8 cellular contexts compared by ENCODE assay signal in genomic region chr12:7131502-7131866, GRCh38. TPM values are rescaled to one million over a fixed set of nuclear protein-coding genes. Genes with fewer than 3 reads are reported as not detected.
A peak's percentile ranks its signal among the peaks of the same experiment; 100 is the strongest.
DNase-seq lines count a peak whose midpoint lies in the region; ATAC-seq and TF ChIP-seq lines count a peak whose summit lies in the region.

No MANE protein-coding gene starts in this region.

- no peaks in the 10 kb centered on the region for H3K4me1 ChIP-seq in A673 (ENCODE audit: insufficient read depth, low read length, poor library complexity, severe bottlenecking)
- H3K4me1 ChIP-seq in liver (ENCODE audit: control insufficient read depth in 4 of 4, insufficient read depth in 4 of 4, low read length in 3 of 4): peaks cover 0 to 27% (median 19%) of the 10 kb centered on the region in 4 donors

- H3K4me3 ChIP-seq in A673 (ENCODE audit: low read depth, low read length, poor library complexity, severe bottlenecking): peak overlapping the region; percentile 59
- peak overlapping the region; percentile 57 to 77 (median 74) for H3K4me3 ChIP-seq in liver (ENCODE audit: low read depth in 1 of 3, low read length in 3 of 3)

- peak overlapping the region; percentile 91 for H3K27ac Mint-ChIP-seq in activated T-helper 1 cell treated with anti-CD3 and anti-CD28 coated beads, Interleukin-12 subunit alpha, Interleukin-12 subunit beta, Interleukin-2, Interleukin-4 antibody, amounts not matched to agents 30 ng/mL and 10 ng/mL and 1 ng/mL, durations not matched to agents 14 hours and 24 hours and 36 hours

- H3K27me3 ChIP-seq in A673 (replicated peaks; ENCODE audit: insufficient read depth, low read depth, low read length, poor library complexity) (no peaks in the 10 kb centered on the region), liver (ENCODE audit: control insufficient read depth in 4 of 4, insufficient read depth in 4 of 4, low read length in 3 of 4) (no peaks in the 10 kb centered on the region)

- H3K4me1 Mint-ChIP-seq in activated T-helper 1 cell treated with anti-CD3 and anti-CD28 coated beads, Interleukin-12 subunit alpha, Interleukin-12 subunit beta, Interleukin-2, Interleukin-4 antibody, amounts not matched to agents 30 ng/mL and 10 ng/mL and 1 ng/mL, durations not matched to agents 14 hours and 24 hours and 36 hours (ENCODE audit: low read depth): peaks cover 37% of the 10 kb centered on the region

- H3K27ac ChIP-seq in A673 (ENCODE audit: low read depth, low read length, poor library complexity, severe bottlenecking) (no peak overlapping the region), liver (ENCODE audit: low read depth in 1 of 2, low read length in 2 of 2) (no peak overlapping the region)

- no peak for TF ChIP-seq RAD21 in liver (IDR thresholded peaks at IDR 0.05)

- no peak overlapping the region for H3K9ac ChIP-seq in liver (ENCODE audit: low read depth in 1 of 2, low read length in 2 of 2)

- H3K27me3 Mint-ChIP-seq in activated T-helper 1 cell treated with anti-CD3 and anti-CD28 coated beads, Interleukin-12 subunit alpha, Interleukin-12 subunit beta, Interleukin-2, Interleukin-4 antibody, amounts not matched to agents 30 ng/mL and 10 ng/mL and 1 ng/mL, durations not matched to agents 14 hours and 24 hours and 36 hours (ENCODE audit: insufficient read depth): no peaks in the 10 kb centered on the region

- H3K4me3 Mint-ChIP-seq in activated T-helper 1 cell treated with anti-CD3 and anti-CD28 coated beads, Interleukin-12 subunit alpha, Interleukin-12 subunit beta, Interleukin-2, Interleukin-4 antibody, amounts not matched to agents 30 ng/mL and 10 ng/mL and 1 ng/mL, durations not matched to agents 14 hours and 24 hours and 36 hours: peak overlapping the region; percentile 96

- TF ChIP-seq CTCF in A673 (conservative IDR thresholded peaks at IDR 0.05; ENCODE audit: low read depth, low read length) (no peak), liver (IDR thresholded peaks at IDR 0.05; ENCODE audit: low read depth, low read length, missing input control) (no peak)

- POLR2A ChIA-PET in A673 (lab: Charles Lee; ENCODE audit: low non-redundant PET): no interaction called here

- no peaks in the 10 kb centered on the region for H3K36me3 ChIP-seq in A673 (ENCODE audit: insufficient read depth, low read length, poor library complexity, severe bottlenecking)
- peaks cover under 1 to 30% (median 27%) of the 10 kb centered on the region in 4 donors for H3K36me3 ChIP-seq in liver (ENCODE audit: control insufficient read depth in 4 of 4, insufficient read depth in 3 of 4, low read depth in 1 of 4, low read length in 3 of 4)

- CTCF ChIA-PET in A673 (lab: Charles Lee): no interaction called here

- ATAC-seq in GM18519 (IDR thresholded peaks at IDR 0.05; ENCODE audit: low FRiP score, unreplicated experiment) (no peak), GM18907 (IDR thresholded peaks at IDR 0.05; ENCODE audit: unreplicated experiment) (no peak)

- WGBS in liver: 41% methylated on average over 7 of the region's 7 CpGs

- no peaks in the 10 kb centered on the region for H3K9me3 ChIP-seq in A673 (ENCODE audit: low read depth, low read length, poor library complexity, severe bottlenecking)
- no peaks in the 10 kb centered on the region for H3K9me3 ChIP-seq in liver (ENCODE audit: control insufficient read depth in 4 of 4, low read length in 3 of 4)

- no peaks in the 10 kb centered on the region for H3K9me3 Mint-ChIP-seq in activated T-helper 1 cell treated with anti-CD3 and anti-CD28 coated beads, Interleukin-12 subunit alpha, Interleukin-12 subunit beta, Interleukin-2, Interleukin-4 antibody, amounts not matched to agents 30 ng/mL and 10 ng/mL and 1 ng/mL, durations not matched to agents 14 hours and 24 hours and 36 hours

- intact Hi-C loops in A673 (cut with micrococcal nuclease; ENCODE audit: unreplicated experiment): no loop called here
- intact Hi-C loops in activated T-helper 1 cell treated with anti-CD3 and anti-CD28 coated beads, Interleukin-12 subunit alpha, Interleukin-12 subunit beta, Interleukin-2, Interleukin-4 antibody, amounts not matched to agents 30 ng/mL and 10 ng/mL and 1 ng/mL, durations not matched to agents 14 hours and 24 hours and 36 hours (cut with micrococcal nuclease): loop anchor here (1.0 to 5.0 kb wide), 2 partner anchors 18 to 639 kb away; partner anchors contain the start of genes MRPL51 and NCAPD2

- H3K36me3 Mint-ChIP-seq in activated T-helper 1 cell treated with anti-CD3 and anti-CD28 coated beads, Interleukin-12 subunit alpha, Interleukin-12 subunit beta, Interleukin-2, Interleukin-4 antibody, amounts not matched to agents 30 ng/mL and 10 ng/mL and 1 ng/mL, durations not matched to agents 14 hours and 24 hours and 36 hours (ENCODE audit: low read depth): peaks cover 34% of the 10 kb centered on the region

- no TSS peak for BruUV-seq in A673 (replicated peaks; lab: Mats Ljungman, UMichigan)

- DNase-seq in A673 (ENCODE audit: low spot score) (no peak), HK-2 (ENCODE audit: unreplicated experiment) (peak; percentile 20), RKO (ENCODE audit: low spot score) (no peak), NCI-H1417 (lab: John Stamatoyannopoulos, UW) (no peak)
- peak; percentile 30 for DNase-seq in activated T-helper 1 cell treated with anti-CD3 and anti-CD28 coated beads, Interleukin-12 subunit alpha, Interleukin-12 subunit beta, Interleukin-2, Interleukin-4 antibody, amounts not matched to agents 30 ng/mL and 10 ng/mL and 1 ng/mL, durations not matched to agents 14 hours and 24 hours and 36 hours (ENCODE audit: low spot score)

TF ChIP-seq in liver, 16 proteins besides CTCF, POLR2A, EP300 and RAD21 (continues in another document):
- TF ChIP-seq HNF4G (IDR thresholded peaks at IDR 0.05) (no peak), REST (IDR thresholded peaks at IDR 0.05) (no peak), SP1 (IDR thresholded peaks at IDR 0.05) (no peak), EGR1 (IDR thresholded peaks at IDR 0.05; ENCODE audit: low read depth in 2 of 2) (no peak), YY1 (IDR thresholded peaks at IDR 0.05) (no peak), NR2F2 (IDR thresholded peaks at IDR 0.05) (no peak), HNF4A (conservative IDR thresholded peaks at IDR 0.05) (no peak)
- TF ChIP-seq, protein P1, sequence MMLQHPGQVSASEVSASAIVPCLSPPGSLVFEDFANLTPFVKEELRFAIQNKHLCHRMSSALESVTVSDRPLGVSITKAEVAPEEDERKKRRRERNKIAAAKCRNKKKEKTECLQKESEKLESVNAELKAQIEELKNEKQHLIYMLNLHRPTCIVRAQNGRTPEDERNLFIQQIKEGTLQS (IDR thresholded peaks at IDR 0.05): no peak

RNA-seq across cellular contexts. Expression of gene CLSTN3, which starts 1.3 kb away (rescaled TPM):
- total RNA-seq in A673 (2021) (10.7 and 12.1 TPM in 2 replicates), liver (10 to 100 TPM; 27.1 to 37.2 TPM)
- 48.5 and 50.8 TPM in 2 replicates for total RNA-seq in activated T-helper 1 cell treated with anti-CD3 and anti-CD28 coated beads, Interleukin-12 subunit alpha, Interleukin-12 subunit beta, Interleukin-2, Interleukin-4 antibody, amounts not matched to agents 30 ng/mL and 10 ng/mL and 1 ng/mL, durations not matched to agents 14 hours and 24 hours and 36 hours
- 10 to 100 TPM in 1 of 2 donors, 1 to 10 TPM in 1; 6.1 to 26.5 TPM for polyA plus RNA-seq in liver

RNA-seq across cellular contexts. Expression of gene RBP5, which starts 2.8 kb away (rescaled TPM):
- total RNA-seq in A673 (2021): not detected in 2 replicates
- 0.51 TPM in 1 of 2 replicates, not detected in the other for total RNA-seq in activated T-helper 1 cell treated with anti-CD3 and anti-CD28 coated beads, Interleukin-12 subunit alpha, Interleukin-12 subunit beta, Interleukin-2, Interleukin-4 antibody, amounts not matched to agents 30 ng/mL and 10 ng/mL and 1 ng/mL, durations not matched to agents 14 hours and 24 hours and 36 hours
- total RNA-seq in liver: 10 to 100 TPM; 12.9 to 47.1 TPM
- polyA plus RNA-seq in liver: 100 to 1,000 TPM in 1 of 2 donors, 10 to 100 TPM in 1; 80.2 to 108 TPM

RNA-seq across cellular contexts. Expression of gene C1RL, which starts 22.5 kb away (rescaled TPM):
- total RNA-seq in A673 (2021): 2.4 and 4.0 TPM in 2 replicates
- total RNA-seq in activated T-helper 1 cell treated with anti-CD3 and anti-CD28 coated beads, Interleukin-12 subunit alpha, Interleukin-12 subunit beta, Interleukin-2, Interleukin-4 antibody, amounts not matched to agents 30 ng/mL and 10 ng/mL and 1 ng/mL, durations not matched to agents 14 hours and 24 hours and 36 hours: 21.5 and 21.8 TPM in 2 replicates
- 100 to 1,000 TPM in 1 of 2 donors, 10 to 100 TPM in 1; 67.5 to 188 TPM for total RNA-seq in liver
- polyA plus RNA-seq in liver: 100 to 1,000 TPM; 104 to 145 TPM

RNA-seq across cellular contexts. Expression of gene C1R, which starts 39.2 kb away (rescaled TPM):
- total RNA-seq in A673 (2021): 10.9 and 15.0 TPM in 2 replicates
- 1.7 and 2.0 TPM in 2 replicates for total RNA-seq in activated T-helper 1 cell treated with anti-CD3 and anti-CD28 coated beads, Interleukin-12 subunit alpha, Interleukin-12 subunit beta, Interleukin-2, Interleukin-4 antibody, amounts not matched to agents 30 ng/mL and 10 ng/mL and 1 ng/mL, durations not matched to agents 14 hours and 24 hours and 36 hours
- 1,000 to 10,000 TPM in 1 of 2 donors, 100 to 1,000 TPM in 1; 211 to 1,249 TPM for total RNA-seq in liver
- polyA plus RNA-seq in liver: 1,000 to 10,000 TPM; 1,058 to 1,822 TPM

RNA-seq across cellular contexts. Expression of gene PEX5, which starts 58.0 kb away (rescaled TPM):
- total RNA-seq in A673 (2021) (36.9 and 42.7 TPM in 2 replicates), liver (10 to 100 TPM; 19.4 to 37.9 TPM)
- 39.9 and 42.4 TPM in 2 replicates for total RNA-seq in activated T-helper 1 cell treated with anti-CD3 and anti-CD28 coated beads, Interleukin-12 subunit alpha, Interleukin-12 subunit beta, Interleukin-2, Interleukin-4 antibody, amounts not matched to agents 30 ng/mL and 10 ng/mL and 1 ng/mL, durations not matched to agents 14 hours and 24 hours and 36 hours
- 10 to 100 TPM in 1 of 2 donors, 1 to 10 TPM in 1; 5.7 to 26.2 TPM for polyA plus RNA-seq in liver

Comparison
In these comparisons a context has a peak if more than half of its experiments do, and no peak if none do; other contexts are left out.
1. DNase-seq: peak in HK-2 (single experiment) and activated T-helper 1 cell treated with anti-CD3 and anti-CD28 coated beads, Interleukin-12 subunit alpha, Interleukin-12 subunit beta, Interleukin-2, Interleukin-4 antibody, amounts not matched to agents 30 ng/mL and 10 ng/mL and 1 ng/mL, durations not matched to agents 14 hours and 24 hours and 36 hours (single experiment); none in A673 (single experiment), RKO (single experiment) and NCI-H1417 (0 of 3).